In the genomic region with DNA sequence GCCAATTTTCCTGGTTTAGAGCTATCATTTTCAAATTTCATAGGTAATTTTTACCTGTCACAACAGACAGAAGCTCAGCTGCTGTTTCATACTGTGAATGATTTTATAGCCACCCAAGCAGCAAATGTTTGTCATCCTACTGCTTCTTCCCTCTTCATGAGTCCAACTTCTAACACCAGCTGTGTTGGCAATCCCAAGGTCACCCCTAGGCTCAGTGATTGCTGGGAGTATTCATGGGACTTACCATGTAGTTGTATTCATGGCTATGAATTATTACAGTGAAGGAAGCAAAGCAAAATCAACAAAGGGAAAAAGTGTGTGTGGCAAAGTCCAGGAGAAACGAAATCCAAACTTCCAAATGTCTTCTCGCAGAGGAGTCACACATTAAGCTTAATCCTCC, we compare ENCODE assay signal across 18 cellular contexts.
"Had no signal": no experiment of that assay in that cellular context is flagged by ENCODE, and none has a peak within 500 bp of the region (broad histone marks: within the 10 kb centered on the region; RNA-seq: fewer than 3 reads in every experiment).

No MANE protein-coding gene starts in this region.

- H3K36me3 ChIP-seq: colonic mucosa, ovary had no signal

- H3K27ac ChIP-seq: brain microvascular endothelial cell, colonic mucosa, epithelial cell of prostate, spleen, WERI-Rb-1 had no signal

- DNase-seq: activated CD4-positive, alpha-beta memory T cell treated with anti-CD3 and anti-CD28 coated beads for 36 hours; activated CD4-positive, alpha-beta T cell treated with anti-CD3 and anti-CD28 coated beads for 36 hours; activated CD8-positive, alpha-beta memory T cell treated with anti-CD3 and anti-CD28 coated beads, Interleukin-2, amount 10 ng/mL, durations not matched to agents 7 days and 5 days; activated naive CD4-positive, alpha-beta T cell treated with anti-CD3 and anti-CD28 coated beads for 36 hours; activated naive CD8-positive, alpha-beta T cell treated with anti-CD3 and anti-CD28 coated beads, Interleukin-2, amount 50 U/mL, for 24 hours; aorta; brain microvascular endothelial cell; colonic mucosa; endodermal cell; head of caudate nucleus; ovary; sigmoid colon; spleen; stimulated activated CD4-positive, alpha-beta T cell treated with anti-CD3 and anti-CD28 coated beads, Interleukin-4, amount 100 ng/mL, for 4 hours; stimulated activated naive CD4-positive, alpha-beta T cell; WERI-Rb-1 had no signal

- H3K27me3 ChIP-seq: brain microvascular endothelial cell, colonic mucosa, ovary, sigmoid colon, spleen had no signal

- FAIRE-seq: frontal cortex had no signal

- ATAC-seq: activated CD4-positive, alpha-beta T cell treated with anti-CD3 and anti-CD28 coated beads for 36 hours; activated CD8-positive, alpha-beta memory T cell treated with anti-CD3 and anti-CD28 coated beads, Interleukin-2, amount 10 ng/mL, durations not matched to agents 7 days and 5 days; activated naive CD8-positive, alpha-beta T cell treated with anti-CD3 and anti-CD28 coated beads, Interleukin-2, amount 50 U/mL, for 24 hours had no signal

- H3K4me1 ChIP-seq: colonic mucosa had no signal

- H3K9me3 ChIP-seq: colonic mucosa, ovary, sigmoid colon, spleen had no signal

- H3K4me3 ChIP-seq: colonic mucosa, ovary, sigmoid colon, spleen had no signal
